ENCODE assay signal across 8 cellular contexts in the genomic region with DNA sequence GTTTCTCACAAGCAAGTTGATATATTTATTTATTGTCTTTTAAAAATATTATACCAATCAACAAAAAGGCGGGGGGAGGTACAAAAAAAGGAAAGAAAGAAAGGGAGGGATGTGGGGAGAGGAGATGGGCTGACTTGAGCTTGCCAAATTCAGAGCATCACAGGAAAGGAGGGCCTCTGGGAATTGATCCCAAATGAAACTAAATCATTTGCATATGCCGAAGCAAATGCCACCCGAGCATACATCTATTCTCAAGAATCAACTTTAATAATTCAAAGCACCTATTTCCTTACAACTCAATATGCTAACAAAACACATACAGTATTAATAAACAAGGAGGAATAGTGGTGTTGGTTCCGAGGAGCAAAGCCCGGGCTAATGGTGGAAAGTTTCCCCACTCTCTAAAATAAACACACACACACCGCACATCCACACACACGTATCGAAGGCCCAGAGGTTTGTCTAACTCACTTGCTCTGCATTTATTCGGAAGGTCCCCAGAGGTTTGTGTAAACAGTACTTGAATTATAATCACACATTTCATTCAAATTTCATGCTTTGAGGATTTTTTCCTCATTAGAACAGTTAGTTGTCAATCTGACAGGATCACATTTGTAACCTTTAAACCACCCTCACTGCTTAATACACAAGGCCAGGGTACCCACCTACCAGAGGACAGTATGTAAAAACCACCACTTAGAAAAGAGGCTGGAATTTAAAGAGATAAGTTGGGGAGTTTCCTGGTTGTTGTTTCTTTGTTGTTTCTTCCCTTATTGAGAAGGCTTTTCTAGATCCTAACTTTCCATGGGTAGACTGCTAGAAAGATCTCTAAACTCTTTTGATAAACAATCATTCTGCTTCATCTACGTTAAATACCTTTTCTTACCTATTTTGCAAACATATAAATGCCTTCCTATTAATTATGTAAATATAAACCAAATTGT.
A peak's percentile ranks its signal among the peaks of the same experiment; 100 is the strongest.
DNase-seq lines count a peak whose midpoint lies in the region; ATAC-seq and TF ChIP-seq lines count a peak whose summit lies in the region.

No MANE protein-coding gene starts in this region.

- H3K36me3 ChIP-seq in subcutaneous abdominal adipose tissue (ENCODE audit: control insufficient read depth in 5 of 5, insufficient read depth in 5 of 5, low read length in 5 of 5), result no peaks in the 10 kb centered on the region

- peak overlapping the region in 3 of 5 donors; percentile 75 to 89 (median 87) for H3K9ac ChIP-seq in subcutaneous abdominal adipose tissue (ENCODE audit: low read length in 5 of 5)

- H3K4me3 ChIP-seq in HFF-Myc (replicated peaks; ENCODE audit: low read depth, low read length) (peak overlapping the region; percentile 54), subcutaneous abdominal adipose tissue (ENCODE audit: low read depth in 1 of 5, low read length in 5 of 5) (peak overlapping the region; percentile 68 to 91 (median 85))

- peak overlapping the region; percentile 91 for H3K27ac ChIP-seq in subcutaneous abdominal adipose tissue (ENCODE audit: low read depth, low read length)

- no peaks in the 10 kb centered on the region for H3K9me3 ChIP-seq in subcutaneous abdominal adipose tissue (ENCODE audit: control insufficient read depth in 5 of 5, low read length in 5 of 5)

- no peak for DNase-seq in HFF-Myc (ENCODE audit: extremely low read depth, low read depth)
- DNase-seq in OCI-M1 (lab: John Stamatoyannopoulos, UW), result peak; percentile 27
- peak; percentile 67 for DNase-seq in globus pallidus (ENCODE audit: low spot score)
- DNase-seq in SIG-M5 (lab: John Stamatoyannopoulos, UW), result no peak
- no peak for DNase-seq in activated T-cell treated with anti-CD3 and anti-CD28 coated beads for 4 hours
- no peak for DNase-seq in stimulated activated CD4-positive, alpha-beta T cell treated with anti-CD3 and anti-CD28 coated beads, Interleukin-4, amount 100 ng/mL, for 1 hour

- no peak for ATAC-seq in HG03159 (IDR thresholded peaks at IDR 0.05; ENCODE audit: unreplicated experiment)

- H3K4me1 ChIP-seq in subcutaneous abdominal adipose tissue (ENCODE audit: control insufficient read depth in 5 of 5, insufficient read depth in 5 of 5, low read length in 5 of 5), result peaks cover 0 to 61% (median 41%) of the 10 kb centered on the region in 5 donors

- H3K27me3 ChIP-seq in subcutaneous abdominal adipose tissue (ENCODE audit: control insufficient read depth in 5 of 5, insufficient read depth in 4 of 5, low read length in 5 of 5), result no peaks in the 10 kb centered on the region

- no peak for TF ChIP-seq CTCF in HFF-Myc (IDR thresholded peaks at IDR 0.05; ENCODE audit: low read depth, low read length, missing control alignments)

Comparison
In these comparisons a context has a peak if more than half of its experiments do, and no peak if none do; other contexts are left out.
1. DNase-seq: peak in OCI-M1 (single experiment) and globus pallidus (single experiment); none in HFF-Myc (single experiment), SIG-M5 (single experiment), activated T-cell treated with anti-CD3 and anti-CD28 coated beads for 4 hours (single experiment) and stimulated activated CD4-positive, alpha-beta T cell treated with anti-CD3 and anti-CD28 coated beads, Interleukin-4, amount 100 ng/mL, for 1 hour (single experiment).